Comparison of ENCODE assay signal across 8 cellular contexts in genomic region chr9:114385412-114386181, GRCh38. TPM values are rescaled to one million over a fixed set of nuclear protein-coding genes. Genes with fewer than 3 reads are reported as not detected.
DNase-seq lines count a peak whose midpoint lies in the region; ATAC-seq and TF ChIP-seq lines count a peak whose summit lies in the region.

No MANE protein-coding gene starts in this region.

- 70 to 91% (median 72%) methylated on average over 6 to 11 of the region's 11 CpGs for WGBS in heart left ventricle, 4 donors
- WGBS in sigmoid colon, 2 donors: 39 to 74% methylated on average over 11 of the region's 11 CpGs

- H3K4me1 ChIP-seq in SJSA1 (replicated peaks) (peaks cover 44% of the 10 kb centered on the region), heart left ventricle (peaks cover 0 to 83% (median 54%) of the 10 kb centered on the region in 12 donors), sigmoid colon (peaks cover 0 to 68% (median 49%) of the 10 kb centered on the region in 4 donors)

- peak overlapping the region; percentile 100 for H3K27ac Mint-ChIP-seq in activated naive CD4-positive, alpha-beta T cell treated with anti-CD3 and anti-CD28 coated beads for 36 hours

- H3K9me3 ChIP-seq in SJSA1 (replicated peaks) (no peaks in the 10 kb centered on the region), heart left ventricle (no peaks in the 10 kb centered on the region), sigmoid colon (no peaks in the 10 kb centered on the region)

- peak overlapping the region; percentile 97 for H3K4me3 Mint-ChIP-seq in activated naive CD4-positive, alpha-beta T cell treated with anti-CD3 and anti-CD28 coated beads for 36 hours

- 0 out of 2 replicates have a peak, but pooled peaks cover 8% of the 10 kb centered on the region for H3K36me3 ChIP-seq in SJSA1
- H3K36me3 ChIP-seq in heart left ventricle: peaks cover 0 to 7% (median under 1%) of the 10 kb centered on the region in 9 donors
- peaks cover 0 to 8% (median 3%) of the 10 kb centered on the region in 4 donors for H3K36me3 ChIP-seq in sigmoid colon

- TF ChIP-seq CTCF in heart left ventricle (IDR thresholded peaks at IDR 0.05) (no peak), sigmoid colon (IDR thresholded peaks at IDR 0.05) (no peak)

- TF ChIP-seq POLR2A in heart left ventricle (IDR thresholded peaks at IDR 0.05) (no peak), sigmoid colon (IDR thresholded peaks at IDR 0.05) (peak in 1 of 2 donors; percentile 23)

- no peak for TF ChIP-seq EP300 in sigmoid colon (IDR thresholded peaks at IDR 0.05)

- CTCF ChIA-PET in activated naive CD4-positive, alpha-beta T cell treated with anti-CD3 and anti-CD28 coated beads for 36 hours (lab: Charles Lee): interaction anchor here (0.6 to 6.5 kb wide), 15 partner anchors 11 to 305 kb away, joined by 3 to 46 read pairs (median 7); no protein-coding TSS in a partner anchor

- no peaks in the 10 kb centered on the region for H3K9me3 Mint-ChIP-seq in activated naive CD4-positive, alpha-beta T cell treated with anti-CD3 and anti-CD28 coated beads for 36 hours

- H3K27me3 ChIP-seq in SJSA1 (replicated peaks): no peaks in the 10 kb centered on the region
- H3K27me3 ChIP-seq in heart left ventricle: no peaks in the 10 kb centered on the region
- H3K27me3 ChIP-seq in sigmoid colon: no peaks in the 10 kb centered on the region

- ATAC-seq in GM18867 (IDR thresholded peaks at IDR 0.05; ENCODE audit: unreplicated experiment) (peak; percentile 88), HG03097 (IDR thresholded peaks at IDR 0.05; ENCODE audit: low FRiP score, unreplicated experiment) (peak; percentile 79), heart left ventricle (peak; percentile 38 to 55 (median 50))

- H3K4me1 Mint-ChIP-seq in activated naive CD4-positive, alpha-beta T cell treated with anti-CD3 and anti-CD28 coated beads for 36 hours (ENCODE audit: low read depth): peaks cover 67% of the 10 kb centered on the region

- H3K27ac ChIP-seq in SJSA1 (peak overlapping the region; percentile 46), heart left ventricle (peak overlapping the region; percentile 2 to 97 (median 84)), sigmoid colon (peak overlapping the region; percentile 84 to 91 (median 88))

- H3K4me3 ChIP-seq in SJSA1: no peak overlapping the region
- H3K4me3 ChIP-seq in heart left ventricle: peak overlapping the region in 9 of 12 donors; percentile 55 to 87 (median 68)
- H3K4me3 ChIP-seq in sigmoid colon: peak overlapping the region in 3 of 4 donors; percentile 14 to 64 (median 60)

- no peaks in the 10 kb centered on the region for H3K27me3 Mint-ChIP-seq in activated naive CD4-positive, alpha-beta T cell treated with anti-CD3 and anti-CD28 coated beads for 36 hours (ENCODE audit: low read depth)

- H3K36me3 Mint-ChIP-seq in activated naive CD4-positive, alpha-beta T cell treated with anti-CD3 and anti-CD28 coated beads for 36 hours (ENCODE audit: low read depth): peaks cover 57% of the 10 kb centered on the region

- peak; percentile 54 to 85 for DNase-seq in SJSA1 (ENCODE audit: low read depth in 1 of 2, low spot score in 2 of 2)
- DNase-seq in activated naive CD4-positive, alpha-beta T cell treated with anti-CD3 and anti-CD28 coated beads for 36 hours: peak; percentile 97
- DNase-seq in heart left ventricle: peak; percentile 66 to 79 (median 75)
- DNase-seq in sigmoid colon: peak; percentile 89
- no peak for DNase-seq in NCI-H187 (lab: John Stamatoyannopoulos, UW)
- no peak for DNase-seq in NCI-H2227 treated with DMSO at 0.1 percent for 48 hours (lab: John Stamatoyannopoulos, UW)

- intact Hi-C loops in activated naive CD4-positive, alpha-beta T cell treated with anti-CD3 and anti-CD28 coated beads for 36 hours (cut with micrococcal nuclease): loop anchor here (1.0 to 10.0 kb wide), 11 partner anchors 12 to 1111 kb away; partner anchors contain the start of genes CDC26 and PRPF4
- intact Hi-C loops in heart left ventricle (cut with DNase I) (no loop called here), sigmoid colon (cut with DNase I) (no loop called here)

RNA-seq across cellular contexts. Expression of gene AKNA, which starts 2.2 kb away (rescaled TPM):
- total RNA-seq in SJSA1 (2014; rRNA removed; shearing (Covaris generic)): 0.47 and 4.8 TPM in 2 replicates
- total RNA-seq in activated naive CD4-positive, alpha-beta T cell treated with anti-CD3 and anti-CD28 coated beads for 36 hours: 100 to 1,000 TPM; 107 to 118 TPM
- total RNA-seq in heart left ventricle (10 to 100 TPM in 2 of 9 donors, 1 to 10 TPM in 7; 2.5 to 30.8 (median 4.3) TPM), sigmoid colon (10 to 100 TPM; 13.6 to 18.6 (median 17.7) TPM)
- polyA plus RNA-seq in heart left ventricle (1 to 10 TPM; 4.4 to 4.6 TPM), sigmoid colon (10 to 100 TPM in 2 of 3 donors, 1 to 10 TPM in 1; 9.9 to 81.6 (median 10.2) TPM)

RNA-seq across cellular contexts. Expression of gene ORM2, which starts 55.9 kb away (rescaled TPM):
- not detected in 2 replicates for total RNA-seq in SJSA1 (2014; rRNA removed; shearing (Covaris generic))
- not detected for total RNA-seq in activated naive CD4-positive, alpha-beta T cell treated with anti-CD3 and anti-CD28 coated beads for 36 hours
- not detected for total RNA-seq in heart left ventricle
- polyA plus RNA-seq in heart left ventricle: under 1 TPM in 1 of 2 donors, not detected in 1; 0.14 TPM
- not detected for total RNA-seq in sigmoid colon
- under 1 TPM in 1 of 3 donors, not detected in 2; 0.38 TPM for polyA plus RNA-seq in sigmoid colon

Comparison
In these comparisons a context has a peak if more than half of its experiments do, and no peak if none do; other contexts are left out.
1. DNase-seq: peak in SJSA1 (2 of 2), activated naive CD4-positive, alpha-beta T cell treated with anti-CD3 and anti-CD28 coated beads for 36 hours (single experiment), heart left ventricle (5 of 5) and sigmoid colon (single experiment); none in NCI-H187 (0 of 2) and NCI-H2227 treated with DMSO at 0.1 percent for 48 hours (single experiment).
2. Peak in every context shown above with its lines, with median percentiles within 50 percentile points of each other: ATAC-seq and H3K27ac ChIP-seq.